ENCODE assay signal across 32 cellular contexts in genomic region chr6:151339369-151339768, GRCh38.
"Had no signal": no experiment of that assay in that cellular context is flagged by ENCODE, and none has a peak within 500 bp of the region (broad histone marks: within the 10 kb centered on the region; RNA-seq: fewer than 3 reads in every experiment).

No MANE protein-coding gene starts in this region.

- H3K36me3 ChIP-seq: left lung, lower lobe of right lung, neutrophil, right atrium auricular region, right lobe of liver, thyroid gland, transverse colon, upper lobe of right lung had no signal

- H3K9ac ChIP-seq: parathyroid adenoma had no signal

- H3K27me3 ChIP-seq: left lung, neutrophil, right atrium auricular region, right lobe of liver, testis, thyroid gland, transverse colon, upper lobe of right lung had no signal

- H3K27me3 Mint-ChIP-seq: naive B cell; stimulated activated naive CD8-positive, alpha-beta T cell treated with anti-CD3 and anti-CD28 coated beads, Interleukin-15, amount 100 ng/mL, for 72 hours had no signal

- H2AFZ ChIP-seq: parathyroid adenoma had no signal

- H3K4me3 ChIP-seq: left lung, lower lobe of right lung, psoas muscle, right atrium auricular region, right lobe of liver, smooth muscle cell, testis, thyroid gland, transverse colon, upper lobe of right lung had no signal

- H3K36me3 Mint-ChIP-seq: immature natural killer cell; naive B cell; natural killer cell; stimulated activated memory B cell treated with anti-CD40 and anti-IgM and Interleukin-4, amounts not matched to agents 10 μg/mL and 1 μg/mL and 100 μg/mL, for 72 hours had no signal

- H3K79me2 ChIP-seq: parathyroid adenoma had no signal

- H3K4me3 Mint-ChIP-seq: immature natural killer cell; natural killer cell; neural crest cell; stimulated activated memory B cell treated with anti-CD40 and anti-IgM and Interleukin-4, amounts not matched to agents 10 μg/mL and 1 μg/mL and 100 μg/mL, for 72 hours; stimulated activated naive CD8-positive, alpha-beta T cell treated with anti-CD3 and anti-CD28 coated beads, Interleukin-15, amount 100 ng/mL, for 72 hours had no signal

- H3K4me1 ChIP-seq: left lung, lower lobe of right lung, parathyroid adenoma, psoas muscle, right atrium auricular region, right lobe of liver, testis, thyroid gland, upper lobe of right lung had no signal

- H3K27ac Mint-ChIP-seq: immature natural killer cell; naive B cell; natural killer cell; stimulated activated memory B cell treated with anti-CD40 and anti-IgM and Interleukin-4, amounts not matched to agents 10 μg/mL and 1 μg/mL and 100 μg/mL, for 72 hours; stimulated activated naive CD8-positive, alpha-beta T cell treated with anti-CD3 and anti-CD28 coated beads, Interleukin-15, amount 100 ng/mL, for 72 hours had no signal

- FAIRE-seq: islet of Langerhans, kidney, urothelium cell line had no signal

- H3K9me3 Mint-ChIP-seq: immature natural killer cell; natural killer cell; neural crest cell; stimulated activated memory B cell treated with anti-CD40 and anti-IgM and Interleukin-4, amounts not matched to agents 10 μg/mL and 1 μg/mL and 100 μg/mL, for 72 hours; stimulated activated naive CD8-positive, alpha-beta T cell treated with anti-CD3 and anti-CD28 coated beads, Interleukin-15, amount 100 ng/mL, for 72 hours had no signal

- H3K9me3 ChIP-seq: left lung, lower lobe of right lung, neutrophil, psoas muscle, right atrium auricular region, right lobe of liver, testis, thyroid gland, transverse colon, upper lobe of right lung had no signal

- H3K4me1 Mint-ChIP-seq: stimulated activated memory B cell treated with anti-CD40 and anti-IgM and Interleukin-4, amounts not matched to agents 10 μg/mL and 1 μg/mL and 100 μg/mL, for 72 hours; stimulated activated naive CD8-positive, alpha-beta T cell treated with anti-CD3 and anti-CD28 coated beads, Interleukin-15, amount 100 ng/mL, for 72 hours had no signal

- ATAC-seq: left colon; left lung; lower lobe of right lung; natural killer cell; psoas muscle; right lobe of liver; stimulated activated memory B cell treated with anti-CD40 and anti-IgM and Interleukin-4, amounts not matched to agents 10 μg/mL and 1 μg/mL and 100 μg/mL, for 72 hours; stimulated activated naive CD8-positive, alpha-beta T cell treated with anti-CD3 and anti-CD28 coated beads, Interleukin-15, amount 100 ng/mL, for 72 hours; upper lobe of right lung had no signal

- H3K27ac ChIP-seq: left lung, lower lobe of right lung, neutrophil, parathyroid adenoma, psoas muscle, right atrium auricular region, right lobe of liver, testis, thyroid gland, transverse colon, upper lobe of right lung had no signal

- H3K4me2 ChIP-seq: smooth muscle cell had no signal

- DNase-seq: hypothalamus; immature natural killer cell; kidney; left colon; left lung; lower lobe of right lung; mammary epithelial cell; mesenchymal stem cell; naive B cell; natural killer cell; occipital lobe; psoas muscle; right lobe of liver; stimulated activated CD4-positive, alpha-beta T cell treated with anti-CD3 and anti-CD28 coated beads, Interleukin-1b, Interleukin-23, amount 100 ng/mL, for 48 hours; stimulated activated CD4-positive, alpha-beta T cell treated with anti-CD3 and anti-CD28 coated beads, Interleukin-2, amount 100 ng/mL, for 48 hours; stimulated activated CD4-positive, alpha-beta T cell treated with anti-CD3 and anti-CD28 coated beads, Interleukin-4, amount 100 ng/mL, for 4 hours; stimulated activated CD8-positive, alpha-beta memory T cell treated with anti-CD3 and anti-CD28 coated beads, Interleukin-4, amount 100 ng/mL, for 48 hours; stimulated activated naive CD4-positive, alpha-beta T cell treated with Interleukin-2 at 50 U/mL for 16 hours; stimulated activated naive CD8-positive, alpha-beta T cell treated with anti-CD3 and anti-CD28 coated beads, Interleukin-15, amount 100 ng/mL, for 72 hours; substantia nigra; testis; thyroid gland; transverse colon; upper lobe of right lung had no signal
